In genomic region chr7:24402655-24403054, GRCh38 we compare ENCODE assay signal across 23 cellular contexts.
DNase-seq lines count a peak whose midpoint lies in the region; ATAC-seq, FAIRE-seq and TF ChIP-seq lines count a peak whose summit lies in the region.
"Had no signal": no experiment of that assay in that cellular context is flagged by ENCODE, and none has a peak within 500 bp of the region (broad histone marks: within the 10 kb centered on the region; RNA-seq: fewer than 3 reads in every experiment).

No MANE protein-coding gene starts in this region.

- DNase-seq in GM12891 (ENCODE audit: insufficient read length, low spot score) (no peak), DMS114 treated with DMSO at 0.1 percent for 48 hours (lab: John Stamatoyannopoulos, UW; ENCODE audit: unreplicated experiment) (no peak), NCI-H1092 (lab: John Stamatoyannopoulos, UW) (no peak)
- DNase-seq: activated CD4-positive, alpha-beta T cell treated with anti-CD3 and anti-CD28 coated beads for 1 hour; activated CD8-positive, alpha-beta T cell treated with anti-CD3 and anti-CD28 coated beads for 36 hours; activated effector memory CD4-positive, alpha-beta T cell treated with anti-CD3 and anti-CD28 coated beads, Interleukin-2, amount 50 U/mL, for 16 hours; Calu3; heart right ventricle; nephron progenitor cell; right cardiac atrium; stimulated activated CD4-positive, alpha-beta T cell treated with anti-CD3 and anti-CD28 coated beads, Interleukin-12 subunit alpha, Interleukin-12 subunit beta, amount 100 ng/mL, for 4 hours; stimulated activated CD4-positive, alpha-beta T cell treated with anti-CD3 and anti-CD28 coated beads, Interleukin-4, amount 100 ng/mL, for 24 hours; stimulated activated naive B cell treated with anti-CD40 and anti-IgM and Interleukin-4, amounts not matched to agents 10 μg/mL and 1 μg/mL and 100 μg/mL, for 72 hours; uterus had no signal

- H3K9me3 ChIP-seq in iPS-20b (ENCODE audit: insufficient read depth, low read depth, low read length): peaks cover 7% of the 10 kb centered on the region; the same call in 1 of the 2 replicates
- H3K9me3 ChIP-seq: heart right ventricle, thoracic aorta, uterus had no signal

- no peaks in the 10 kb centered on the region for H3K79me2 ChIP-seq in KMS-11 (ENCODE audit: insufficient read depth, low read depth)
- H3K79me2 ChIP-seq: parathyroid adenoma had no signal

- H3K4me2 ChIP-seq in KMS-11: peak overlapping the region; percentile 24; the same call in 1 of the 2 replicates

- H4K20me1 ChIP-seq in KMS-11 (ENCODE audit: insufficient read depth): no peaks in the 10 kb centered on the region

- no peaks in the 10 kb centered on the region for H3K36me3 ChIP-seq in KMS-11 (ENCODE audit: insufficient read depth)
- H3K36me3 ChIP-seq in iPS-20b (ENCODE audit: insufficient read depth, low read depth, low read length): peaks cover 66% of the 10 kb centered on the region
- H3K36me3 ChIP-seq: heart right ventricle, thoracic aorta, uterus had no signal

- peak; percentile 47 for FAIRE-seq in GM12891 (lab: Jason Lieb, UNC)

- H3K4me1 ChIP-seq in KMS-11 (ENCODE audit: low read depth, poor library complexity, severe bottlenecking) (peaks cover 8% of the 10 kb centered on the region), iPS-20b (ENCODE audit: insufficient read depth, low read length) (peaks cover 28% of the 10 kb centered on the region)
- H3K4me1 ChIP-seq: heart right ventricle, parathyroid adenoma, uterus had no signal

- H2AFZ ChIP-seq in KMS-11 (ENCODE audit: low read depth): no peak overlapping the region

- H3K27ac ChIP-seq in KMS-11: no peak overlapping the region
- H3K27ac ChIP-seq in VCaP: peak overlapping the region; percentile 61; the same call in 1 of the 2 replicates
- H3K27ac ChIP-seq in iPS-20b (ENCODE audit: low read length): peak overlapping the region; percentile 45
- H3K27ac ChIP-seq: C4-2B, heart right ventricle, parathyroid adenoma, thoracic aorta, uterus had no signal

- no peak overlapping the region for H3K9ac ChIP-seq in KMS-11
- peak overlapping the region; percentile 63 for H3K9ac ChIP-seq in iPS-20b (ENCODE audit: low read depth, low read length)
- H3K9ac ChIP-seq: parathyroid adenoma had no signal

- ATAC-seq in HG02981 (IDR thresholded peaks at IDR 0.05; ENCODE audit: unreplicated experiment): no peak
- ATAC-seq in HG03095 (IDR thresholded peaks at IDR 0.05; ENCODE audit: unreplicated experiment): no peak
- ATAC-seq: activated CD8-positive, alpha-beta T cell treated with anti-CD3 and anti-CD28 coated beads for 36 hours; right cardiac atrium; Right ventricle myocardium inferior; stimulated activated naive B cell treated with anti-CD40 and anti-IgM and Interleukin-4, amounts not matched to agents 10 μg/mL and 1 μg/mL and 100 μg/mL, for 72 hours had no signal

- no peak overlapping the region for H3K4me3 ChIP-seq in KMS-11 (IDR thresholded peaks at IDR 0.05; ENCODE audit: insufficient read depth, low read depth, low read length)
- H3K4me3 ChIP-seq in iPS-20b (ENCODE audit: low read length): peak overlapping the region; percentile 65
- H3K4me3 ChIP-seq: heart right ventricle, uterus had no signal

- TF ChIP-seq CTCF in KMS-11 (conservative IDR thresholded peaks at IDR 0.05; ENCODE audit: low read depth, low read length) (no peak), VCaP (conservative IDR thresholded peaks at IDR 0.05) (no peak)

- no peaks in the 10 kb centered on the region for H3K27me3 ChIP-seq in KMS-11 (ENCODE audit: insufficient read depth, low read depth)
- H3K27me3 ChIP-seq in iPS-20b (ENCODE audit: insufficient read depth, low read length): no peaks in the 10 kb centered on the region
- H3K27me3 ChIP-seq: uterus had no signal

- TF ChIP-seq POLR2A in GM12891 (IDR thresholded peaks at IDR 0.05; ENCODE audit: low read depth, low read length): no peak

TF ChIP-seq in GM12891, 5 proteins besides CTCF, POLR2A, EP300 and RAD21:
- TF ChIP-seq POLR2AphosphoS5 (IDR thresholded peaks at IDR 0.05; ENCODE audit: low read depth, low read length) (no peak), SPI1 (IDR thresholded peaks at IDR 0.05; ENCODE audit: low read depth, low read length) (no peak), POU2F2 (IDR thresholded peaks at IDR 0.05; ENCODE audit: low read depth, low read length) (no peak), TAF1 (IDR thresholded peaks at IDR 0.05; ENCODE audit: low read depth, low read length) (no peak), PAX5 (IDR thresholded peaks at IDR 0.05; ENCODE audit: insufficient read depth, low read length, severe bottlenecking) (no peak)
